ENCODE assay signal across 20 cellular contexts in genomic region chr2:217418090-217418489, GRCh38.
DNase-seq lines count a peak whose midpoint lies in the region; ATAC-seq, FAIRE-seq and TF ChIP-seq lines count a peak whose summit lies in the region.
"Had no signal": no experiment of that assay in that cellular context is flagged by ENCODE, and none has a peak within 500 bp of the region (broad histone marks: within the 10 kb centered on the region; RNA-seq: fewer than 3 reads in every experiment).

No MANE protein-coding gene starts in this region.

- peak; percentile 76 for FAIRE-seq in astrocyte (lab: Jason Lieb, UNC)
- FAIRE-seq: HepG2 had no signal

- H3K4me1 ChIP-seq in astrocyte (ENCODE audit: insufficient read depth, low read length) (no peaks in the 10 kb centered on the region), mesenchymal stem cell (ENCODE audit: control insufficient read depth, insufficient read depth, low read depth, low read length) (no peaks in the 10 kb centered on the region), thyroid gland (peaks cover 9 to 13% of the 10 kb centered on the region in 2 donors)

- no peak overlapping the region for H3K18ac ChIP-seq in mesenchymal stem cell (ENCODE audit: low read depth in 1 of 2, low read length in 2 of 2)

- H3K36me3 ChIP-seq in astrocyte (ENCODE audit: insufficient read depth, low read length): no peaks in the 10 kb centered on the region
- H3K36me3 ChIP-seq in mesenchymal stem cell (ENCODE audit: control insufficient read depth in 1 of 2, insufficient read depth in 2 of 2, low read depth in 1 of 2, low read length in 2 of 2): no peaks in the 10 kb centered on the region
- no peaks in the 10 kb centered on the region for H3K36me3 ChIP-seq in thyroid gland
- H3K36me3 ChIP-seq: neutrophil had no signal

- H3K36me3 Mint-ChIP-seq in astrocyte (ENCODE audit: low read depth, unreplicated experiment): no peaks in the 10 kb centered on the region
- H3K36me3 Mint-ChIP-seq in activated T-helper 2 cell treated with anti-CD3 and anti-CD28 coated beads, Interferon-gamma antibody, Interleukin-2, Interleukin-4, amounts not matched to agents 10 μg/mL and 5 μg/mL and 100 μg/mL, durations not matched to agents 14 hours and 24 hours and 36 hours (ENCODE audit: low read depth): no peaks in the 10 kb centered on the region

- H3K4me3 Mint-ChIP-seq in astrocyte (ENCODE audit: unreplicated experiment): no peak overlapping the region
- H3K4me3 Mint-ChIP-seq in activated T-helper 2 cell treated with anti-CD3 and anti-CD28 coated beads, Interferon-gamma antibody, Interleukin-2, Interleukin-4, amounts not matched to agents 10 μg/mL and 5 μg/mL and 100 μg/mL, durations not matched to agents 14 hours and 24 hours and 36 hours (ENCODE audit: low read depth): no peak overlapping the region
- H3K4me3 Mint-ChIP-seq: activated B cell treated with CpG ODN at 0.5 μM for 24 hours; activated CD4-positive, alpha-beta memory T cell treated with anti-CD3 and anti-CD28 coated beads, Interleukin-2, amount 10 ng/mL, durations not matched to agents 7 days and 5 days; central memory CD8-positive, alpha-beta T cell; T-helper 2 cell treated with Interferon-gamma antibody and Interleukin-4, amounts not matched to agents 5 μg/mL and 100 μg/mL, for 36 hours had no signal

- H3K9me3 Mint-ChIP-seq in astrocyte (ENCODE audit: unreplicated experiment): no peaks in the 10 kb centered on the region
- no peaks in the 10 kb centered on the region for H3K9me3 Mint-ChIP-seq in activated T-helper 2 cell treated with anti-CD3 and anti-CD28 coated beads, Interferon-gamma antibody, Interleukin-2, Interleukin-4, amounts not matched to agents 10 μg/mL and 5 μg/mL and 100 μg/mL, durations not matched to agents 14 hours and 24 hours and 36 hours
- H3K9me3 Mint-ChIP-seq: activated B cell treated with CpG ODN at 0.5 μM for 24 hours; activated CD4-positive, alpha-beta memory T cell treated with anti-CD3 and anti-CD28 coated beads, Interleukin-2, amount 10 ng/mL, durations not matched to agents 7 days and 5 days; central memory CD8-positive, alpha-beta T cell; T-helper 2 cell treated with Interferon-gamma antibody and Interleukin-4, amounts not matched to agents 5 μg/mL and 100 μg/mL, for 36 hours had no signal

- H3K27me3 ChIP-seq in astrocyte (ENCODE audit: insufficient read depth, low read length): no peaks in the 10 kb centered on the region
- H3K27me3 ChIP-seq in mesenchymal stem cell (ENCODE audit: control insufficient read depth in 1 of 2, insufficient read depth in 1 of 2, low read length in 2 of 2): no peaks in the 10 kb centered on the region
- H3K27me3 ChIP-seq in thyroid gland: no peaks in the 10 kb centered on the region

- no peak overlapping the region for H2BK15ac ChIP-seq in mesenchymal stem cell (ENCODE audit: low read depth, poor library complexity, severe bottlenecking)

- H4K91ac ChIP-seq in mesenchymal stem cell (ENCODE audit: low read length): no peak overlapping the region

- no peak for ATAC-seq in HG03439 (IDR thresholded peaks at IDR 0.05; ENCODE audit: unreplicated experiment)
- no peak for ATAC-seq in left colon
- ATAC-seq: HCT116, HepG2 had no signal

- peaks cover 18% of the 10 kb centered on the region for H3K4me1 Mint-ChIP-seq in astrocyte (ENCODE audit: low read depth, unreplicated experiment)
- no peaks in the 10 kb centered on the region for H3K4me1 Mint-ChIP-seq in activated T-helper 2 cell treated with anti-CD3 and anti-CD28 coated beads, Interferon-gamma antibody, Interleukin-2, Interleukin-4, amounts not matched to agents 10 μg/mL and 5 μg/mL and 100 μg/mL, durations not matched to agents 14 hours and 24 hours and 36 hours (ENCODE audit: low read depth)
- H3K4me1 Mint-ChIP-seq: activated B cell treated with CpG ODN at 0.5 μM for 24 hours; activated CD4-positive, alpha-beta memory T cell treated with anti-CD3 and anti-CD28 coated beads, Interleukin-2, amount 10 ng/mL, durations not matched to agents 7 days and 5 days; central memory CD8-positive, alpha-beta T cell had no signal

- no peaks in the 10 kb centered on the region for H4K20me1 ChIP-seq in astrocyte (ENCODE audit: insufficient read depth, low read length)

- H2AFZ ChIP-seq in astrocyte (ENCODE audit: low read depth, low read length) (no peak overlapping the region), mesenchymal stem cell (ENCODE audit: low read depth, low read length) (no peak overlapping the region)

- no peaks in the 10 kb centered on the region for H3K79me2 ChIP-seq in astrocyte (ENCODE audit: insufficient read depth, low read length)

- no peak overlapping the region for H3K14ac ChIP-seq in mesenchymal stem cell (ENCODE audit: low read length in 2 of 2)

- no peak overlapping the region for H2AK5ac ChIP-seq in mesenchymal stem cell (ENCODE audit: low read length, severe bottlenecking)

- H3K9me3 ChIP-seq in astrocyte (ENCODE audit: insufficient read depth, low read depth, low read length) (no peaks in the 10 kb centered on the region), mesenchymal stem cell (ENCODE audit: control insufficient read depth, low read length) (no peaks in the 10 kb centered on the region), thyroid gland (no peaks in the 10 kb centered on the region)
- H3K9me3 ChIP-seq: neutrophil had no signal

- H3K27ac Mint-ChIP-seq in astrocyte (ENCODE audit: unreplicated experiment): peak overlapping the region; percentile 67
- no peak overlapping the region for H3K27ac Mint-ChIP-seq in activated T-helper 2 cell treated with anti-CD3 and anti-CD28 coated beads, Interferon-gamma antibody, Interleukin-2, Interleukin-4, amounts not matched to agents 10 μg/mL and 5 μg/mL and 100 μg/mL, durations not matched to agents 14 hours and 24 hours and 36 hours
- H3K27ac Mint-ChIP-seq: activated B cell treated with CpG ODN at 0.5 μM for 24 hours; activated CD4-positive, alpha-beta memory T cell treated with anti-CD3 and anti-CD28 coated beads, Interleukin-2, amount 10 ng/mL, durations not matched to agents 7 days and 5 days; T-helper 2 cell treated with Interferon-gamma antibody and Interleukin-4, amounts not matched to agents 5 μg/mL and 100 μg/mL, for 36 hours had no signal

- intact Hi-C loops in thyroid gland (cut with DNase I) (no loop called here), left colon (cut with DNase I, micrococcal nuclease) (no loop called here)
- intact Hi-C loops in activated T-helper 2 cell treated with anti-CD3 and anti-CD28 coated beads, Interferon-gamma antibody, Interleukin-2, Interleukin-4, amounts not matched to agents 10 μg/mL and 5 μg/mL and 100 μg/mL, durations not matched to agents 14 hours and 24 hours and 36 hours (cut with micrococcal nuclease): no loop called here

- H3K23ac ChIP-seq in mesenchymal stem cell (ENCODE audit: low read length in 2 of 2): no peak overlapping the region

- no peak overlapping the region for H4K8ac ChIP-seq in mesenchymal stem cell (ENCODE audit: low read length)

- H3K4me3 ChIP-seq in astrocyte (ENCODE audit: insufficient read depth, low read depth, low read length) (no peak overlapping the region), mesenchymal stem cell (ENCODE audit: insufficient read depth in 1 of 2, low read depth in 1 of 2, low read length in 2 of 2) (peak overlapping the region in 1 of 2 experiments; percentile 64), thyroid gland (replicated peaks in 1 of 3) (no peak overlapping the region)

- H3K27me3 Mint-ChIP-seq in astrocyte (ENCODE audit: low read depth, unreplicated experiment): no peaks in the 10 kb centered on the region
- H3K27me3 Mint-ChIP-seq in activated T-helper 2 cell treated with anti-CD3 and anti-CD28 coated beads, Interferon-gamma antibody, Interleukin-2, Interleukin-4, amounts not matched to agents 10 μg/mL and 5 μg/mL and 100 μg/mL, durations not matched to agents 14 hours and 24 hours and 36 hours (ENCODE audit: low read depth): peaks cover 12% of the 10 kb centered on the region
- H3K27me3 Mint-ChIP-seq: activated B cell treated with CpG ODN at 0.5 μM for 24 hours; activated CD4-positive, alpha-beta memory T cell treated with anti-CD3 and anti-CD28 coated beads, Interleukin-2, amount 10 ng/mL, durations not matched to agents 7 days and 5 days; central memory CD8-positive, alpha-beta T cell had no signal

- no peak overlapping the region for H2BK120ac ChIP-seq in mesenchymal stem cell (ENCODE audit: low read depth, low read length)

- TF ChIP-seq POLR2A in thyroid gland (IDR thresholded peaks at IDR 0.05): no peak

- no peak overlapping the region for H3K4ac ChIP-seq in mesenchymal stem cell (ENCODE audit: low read depth in 1 of 2, low read length in 2 of 2)

- no peak overlapping the region for H3K27ac ChIP-seq in astrocyte (ENCODE audit: low read depth, low read length)
- H3K27ac ChIP-seq in mesenchymal stem cell (ENCODE audit: low read length, poor library complexity, severe bottlenecking): no peak overlapping the region
- peak overlapping the region in 2 of 3 donors; percentile 2 to 38 for H3K27ac ChIP-seq in thyroid gland
- H3K27ac ChIP-seq: neutrophil had no signal

- TF ChIP-seq CTCF in astrocyte (IDR thresholded peaks at IDR 0.05; ENCODE audit: insufficient read depth, low read depth, low read length) (no peak), thyroid gland (IDR thresholded peaks at IDR 0.05) (no peak)

- H3K9ac ChIP-seq in astrocyte (ENCODE audit: low read length) (no peak overlapping the region), mesenchymal stem cell (ENCODE audit: low read length) (peak overlapping the region; percentile 85)

- H3K79me1 ChIP-seq in mesenchymal stem cell (replicated peaks; ENCODE audit: low read length, poor library complexity, severe bottlenecking): no peaks in the 10 kb centered on the region

- 83% methylated on average over 3 of the region's 3 CpGs for WGBS in mesenchymal stem cell
- WGBS in thyroid gland, 2 donors: 95 to 96% methylated on average over 3 of the region's 3 CpGs

- no peak overlapping the region for H2BK12ac ChIP-seq in mesenchymal stem cell (ENCODE audit: low read length in 2 of 2)

- no peak overlapping the region for H3K4me2 ChIP-seq in astrocyte (ENCODE audit: low read length)
- no peak overlapping the region for H3K4me2 ChIP-seq in mesenchymal stem cell (ENCODE audit: low read length, poor library complexity, severe bottlenecking)

- peak; percentile 57 for DNase-seq in ELR (ENCODE audit: low read depth)
- peak; percentile 69 for DNase-seq in astrocyte (ENCODE audit: low read depth)
- peak; percentile 49 for DNase-seq in mesenchymal stem cell
- DNase-seq in thyroid gland: no peak
- DNase-seq in activated T-helper 2 cell treated with anti-CD3 and anti-CD28 coated beads, Interferon-gamma antibody, Interleukin-2, Interleukin-4, amounts not matched to agents 10 μg/mL and 5 μg/mL and 100 μg/mL, durations not matched to agents 14 hours and 24 hours and 36 hours (ENCODE audit: low spot score): no peak
- DNase-seq in left colon: no peak
- DNase-seq: activated B cell treated with CpG ODN at 0.5 μM for 24 hours; activated CD4-positive, alpha-beta memory T cell treated with anti-CD3 and anti-CD28 coated beads, Interleukin-2, amount 10 ng/mL, durations not matched to agents 7 days and 5 days; amniotic stem cell; erythroblast; NCI-H1105 treated with DMSO at 0.1 percent for 48 hours; NCI-H524 treated with DMSO at 0.1 percent for 48 hours; stimulated activated CD4-positive, alpha-beta T cell treated with anti-CD3 and anti-CD28 coated beads, Interleukin-12 subunit alpha, Interleukin-12 subunit beta, amount 100 ng/mL, for 4 hours; substantia nigra had no signal

- H2BK5ac ChIP-seq in mesenchymal stem cell (ENCODE audit: low read depth, low read length, poor library complexity, severe bottlenecking): no peak overlapping the region

Comparison
In these comparisons a context has a peak if more than half of its experiments do, and no peak if none do; other contexts are left out.
1. DNase-seq: peak in ELR (single experiment), astrocyte (single experiment) and mesenchymal stem cell (single experiment); none in thyroid gland (0 of 2), activated T-helper 2 cell treated with anti-CD3 and anti-CD28 coated beads, Interferon-gamma antibody, Interleukin-2, Interleukin-4, amounts not matched to agents 10 μg/mL and 5 μg/mL and 100 μg/mL, durations not matched to agents 14 hours and 24 hours and 36 hours (single experiment) and left colon (0 of 2).
2. H3K27ac ChIP-seq: peak in thyroid gland (2 of 3); none in astrocyte (single experiment) and mesenchymal stem cell (single experiment).